In the genomic region with DNA sequence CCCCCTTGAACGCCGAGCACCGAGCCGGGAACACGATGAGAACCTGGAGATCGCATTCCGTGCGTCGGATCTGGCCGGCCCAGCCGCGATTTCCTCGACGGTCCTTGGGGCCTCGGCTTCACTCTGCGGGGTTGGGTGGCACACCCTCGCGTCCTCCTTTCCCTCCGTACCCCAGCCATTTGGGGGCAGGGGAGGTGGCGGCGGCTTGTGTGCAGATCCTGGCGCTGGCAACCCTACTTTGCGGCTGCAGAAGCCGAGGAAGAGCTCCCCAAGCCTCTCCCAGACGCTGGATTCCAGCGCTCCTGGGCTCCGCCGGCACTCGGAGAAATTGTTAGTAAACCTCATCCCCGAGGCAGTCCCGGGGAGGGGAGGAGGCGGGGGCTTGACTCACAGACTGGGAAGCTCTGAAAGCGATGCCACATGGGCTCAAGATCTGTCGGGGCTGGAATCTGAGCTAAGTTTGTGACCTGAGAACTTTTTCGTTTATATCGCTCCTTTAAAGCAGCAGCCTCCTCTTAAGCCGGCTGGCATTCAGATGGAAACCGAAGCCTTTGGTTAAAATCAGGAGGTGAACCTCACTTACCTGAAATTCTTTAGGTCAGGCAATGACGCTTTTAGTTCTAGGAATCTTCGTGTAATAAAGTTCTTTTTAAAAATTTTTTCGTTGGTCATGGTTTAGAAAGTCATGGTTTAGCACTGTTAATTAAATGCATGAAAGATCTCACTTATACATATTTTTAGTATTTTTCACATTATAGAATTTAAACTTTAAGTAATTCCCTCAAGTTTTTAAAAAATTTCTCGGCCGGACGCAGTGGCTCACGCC, we compare ENCODE assay signal across 1 cellular context.
TF ChIP-seq lines count a peak whose summit lies in the region.

No MANE protein-coding gene starts in this region.

TF ChIP-seq in SK-N-SH, 30 proteins besides CTCF, POLR2A, EP300 and RAD21 (continued from another document):
- TF ChIP-seq, protein P1, sequence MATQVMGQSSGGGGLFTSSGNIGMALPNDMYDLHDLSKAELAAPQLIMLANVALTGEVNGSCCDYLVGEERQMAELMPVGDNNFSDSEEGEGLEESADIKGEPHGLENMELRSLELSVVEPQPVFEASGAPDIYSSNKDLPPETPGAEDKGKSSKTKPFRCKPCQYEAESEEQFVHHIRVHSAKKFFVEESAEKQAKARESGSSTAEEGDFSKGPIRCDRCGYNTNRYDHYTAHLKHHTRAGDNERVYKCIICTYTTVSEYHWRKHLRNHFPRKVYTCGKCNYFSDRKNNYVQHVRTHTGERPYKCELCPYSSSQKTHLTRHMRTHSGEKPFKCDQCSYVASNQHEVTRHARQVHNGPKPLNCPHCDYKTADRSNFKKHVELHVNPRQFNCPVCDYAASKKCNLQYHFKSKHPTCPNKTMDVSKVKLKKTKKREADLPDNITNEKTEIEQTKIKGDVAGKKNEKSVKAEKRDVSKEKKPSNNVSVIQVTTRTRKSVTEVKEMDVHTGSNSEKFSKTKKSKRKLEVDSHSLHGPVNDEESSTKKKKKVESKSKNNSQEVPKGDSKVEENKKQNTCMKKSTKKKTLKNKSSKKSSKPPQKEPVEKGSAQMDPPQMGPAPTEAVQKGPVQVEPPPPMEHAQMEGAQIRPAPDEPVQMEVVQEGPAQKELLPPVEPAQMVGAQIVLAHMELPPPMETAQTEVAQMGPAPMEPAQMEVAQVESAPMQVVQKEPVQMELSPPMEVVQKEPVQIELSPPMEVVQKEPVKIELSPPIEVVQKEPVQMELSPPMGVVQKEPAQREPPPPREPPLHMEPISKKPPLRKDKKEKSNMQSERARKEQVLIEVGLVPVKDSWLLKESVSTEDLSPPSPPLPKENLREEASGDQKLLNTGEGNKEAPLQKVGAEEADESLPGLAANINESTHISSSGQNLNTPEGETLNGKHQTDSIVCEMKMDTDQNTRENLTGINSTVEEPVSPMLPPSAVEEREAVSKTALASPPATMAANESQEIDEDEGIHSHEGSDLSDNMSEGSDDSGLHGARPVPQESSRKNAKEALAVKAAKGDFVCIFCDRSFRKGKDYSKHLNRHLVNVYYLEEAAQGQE (IDR thresholded peaks at IDR 0.05; ENCODE audit: low read depth, low read length): no peak
- TF ChIP-seq YY1 (IDR thresholded peaks at IDR 0.05; ENCODE audit: low read depth): no peak
- TF ChIP-seq POLR2AphosphoS5 (IDR thresholded peaks at IDR 0.05; ENCODE audit: low read depth, low read length): peak; percentile 37; the same call in 1 of the 2 replicates
- no peak for TF ChIP-seq EZH2phosphoT487 (IDR thresholded peaks at IDR 0.05; ENCODE audit: borderline replicate concordance, low read depth)
- no peak for TF ChIP-seq RFX5 (IDR thresholded peaks at IDR 0.05; ENCODE audit: low read length)
- TF ChIP-seq FOXM1 (IDR thresholded peaks at IDR 0.05; ENCODE audit: low read depth): no peak
- TF ChIP-seq ZBTB33 (IDR thresholded peaks at IDR 0.05; ENCODE audit: borderline replicate concordance, low read depth): no peak
- TF ChIP-seq TCF12 (IDR thresholded peaks at IDR 0.05): peak; percentile 62
- TF ChIP-seq NRF1 (IDR thresholded peaks at IDR 0.05; ENCODE audit: low read depth, low read length): no peak
- TF ChIP-seq NFIC (IDR thresholded peaks at IDR 0.05; ENCODE audit: borderline replicate concordance): peak; percentile 25; the same call in 1 of the 2 replicates
- TF ChIP-seq, protein P2, sequence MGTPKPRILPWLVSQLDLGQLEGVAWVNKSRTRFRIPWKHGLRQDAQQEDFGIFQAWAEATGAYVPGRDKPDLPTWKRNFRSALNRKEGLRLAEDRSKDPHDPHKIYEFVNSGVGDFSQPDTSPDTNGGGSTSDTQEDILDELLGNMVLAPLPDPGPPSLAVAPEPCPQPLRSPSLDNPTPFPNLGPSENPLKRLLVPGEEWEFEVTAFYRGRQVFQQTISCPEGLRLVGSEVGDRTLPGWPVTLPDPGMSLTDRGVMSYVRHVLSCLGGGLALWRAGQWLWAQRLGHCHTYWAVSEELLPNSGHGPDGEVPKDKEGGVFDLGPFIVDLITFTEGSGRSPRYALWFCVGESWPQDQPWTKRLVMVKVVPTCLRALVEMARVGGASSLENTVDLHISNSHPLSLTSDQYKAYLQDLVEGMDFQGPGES (IDR thresholded peaks at IDR 0.05; ENCODE audit: low read depth, low read length): no peak
